Comparison of ENCODE assay signal across 25 cellular contexts in the genomic region with DNA sequence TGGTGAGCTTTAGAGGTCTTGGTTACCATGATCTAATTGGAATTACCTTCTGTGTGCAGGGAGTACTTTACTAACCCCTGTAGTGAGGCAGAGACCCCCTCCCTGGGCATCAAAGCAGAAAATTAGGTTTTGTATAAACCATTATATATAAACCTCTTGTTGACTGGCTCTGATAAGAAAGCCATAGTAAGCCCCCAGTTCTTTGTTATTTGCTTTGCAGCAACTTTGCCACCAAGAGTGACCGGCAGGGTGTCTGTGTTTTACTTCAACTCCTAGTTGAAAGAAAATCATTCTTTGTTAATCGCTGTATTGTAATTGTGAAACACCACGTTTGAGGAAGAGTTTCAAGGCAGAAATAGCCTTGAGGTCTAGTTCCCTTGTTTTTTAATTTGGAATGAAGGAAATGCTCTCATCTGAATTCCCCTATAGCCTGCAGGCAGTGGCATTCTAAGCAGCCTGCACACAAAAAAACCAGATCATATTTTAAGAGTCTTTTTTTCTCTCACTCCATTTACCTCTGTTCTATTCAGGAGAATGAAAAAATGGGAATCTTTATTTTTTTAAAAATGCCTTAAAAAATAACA.
DNase-seq lines count a peak whose midpoint lies in the region; ATAC-seq and TF ChIP-seq lines count a peak whose summit lies in the region.
"Had no signal": no experiment of that assay in that cellular context is flagged by ENCODE, and none has a peak within 500 bp of the region (broad histone marks: within the 10 kb centered on the region; RNA-seq: fewer than 3 reads in every experiment).

No MANE protein-coding gene starts in this region.

- 32% methylated on average over 3 of the region's 3 CpGs for WGBS in suprapubic skin

- H3K4me1 Mint-ChIP-seq in neural progenitor cell = peaks cover 32% of the 10 kb centered on the region
- H3K4me1 Mint-ChIP-seq: naive thymus-derived CD8-positive, alpha-beta T cell; T-helper 17 cell had no signal

- peaks cover 2% of the 10 kb centered on the region for H3K36me3 Mint-ChIP-seq in neural progenitor cell
- H3K36me3 Mint-ChIP-seq: activated naive CD4-positive, alpha-beta T cell treated with anti-CD3 and anti-CD28 coated beads, Interleukin-2, amount 50 U/mL, for 72 hours; mesothelial cell of epicardium; naive thymus-derived CD8-positive, alpha-beta T cell had no signal

- no peak for TF ChIP-seq EP300 in suprapubic skin (IDR thresholded peaks at IDR 0.05)

- no peak for TF ChIP-seq POLR2A in suprapubic skin (IDR thresholded peaks at IDR 0.05)

- TF ChIP-seq CTCF in neural progenitor cell (IDR thresholded peaks at IDR 0.05) = peak; percentile 19
- no peak for TF ChIP-seq CTCF in suprapubic skin (IDR thresholded peaks at IDR 0.05)

- H3K9me3 ChIP-seq in neural progenitor cell (ENCODE audit: low read depth) = no peaks in the 10 kb centered on the region
- no peaks in the 10 kb centered on the region for H3K9me3 ChIP-seq in suprapubic skin
- H3K9me3 ChIP-seq: left lung had no signal

- no peak overlapping the region for H3K9ac ChIP-seq in neural progenitor cell
- H3K9ac ChIP-seq: KMS-11, parathyroid adenoma had no signal

- no peak overlapping the region for H2AFZ ChIP-seq in neural progenitor cell (replicated peaks)
- H2AFZ ChIP-seq: parathyroid adenoma had no signal

- peaks cover 7% of the 10 kb centered on the region for H3K9me3 Mint-ChIP-seq in neural progenitor cell
- H3K9me3 Mint-ChIP-seq: activated naive CD4-positive, alpha-beta T cell treated with anti-CD3 and anti-CD28 coated beads, Interleukin-2, amount 50 U/mL, for 72 hours; mesothelial cell of epicardium had no signal

- H4K20me1 ChIP-seq in neural progenitor cell (ENCODE audit: low read depth) = no peaks in the 10 kb centered on the region

- H3K79me2 ChIP-seq in neural progenitor cell (ENCODE audit: low read depth) = no peaks in the 10 kb centered on the region
- H3K79me2 ChIP-seq: parathyroid adenoma had no signal

- H3K27ac Mint-ChIP-seq in neural progenitor cell = no peak overlapping the region
- H3K27ac Mint-ChIP-seq: activated naive CD4-positive, alpha-beta T cell treated with anti-CD3 and anti-CD28 coated beads, Interleukin-2, amount 50 U/mL, for 72 hours; mesothelial cell of epicardium; T-helper 17 cell had no signal

- H3K36me3 ChIP-seq in neural progenitor cell (no peaks in the 10 kb centered on the region), suprapubic skin (no peaks in the 10 kb centered on the region)
- H3K36me3 ChIP-seq: left lung had no signal

- H3K4me1 ChIP-seq in neural progenitor cell = peaks cover 31% of the 10 kb centered on the region
- H3K4me1 ChIP-seq in suprapubic skin = no peaks in the 10 kb centered on the region
- H3K4me1 ChIP-seq: left lung, parathyroid adenoma had no signal

- H3K4me2 ChIP-seq in neural progenitor cell = peak overlapping the region; percentile 42
- H3K4me2 ChIP-seq: KMS-11 had no signal

- H3K4me3 Mint-ChIP-seq in neural progenitor cell = no peak overlapping the region
- H3K4me3 Mint-ChIP-seq: mesothelial cell of epicardium; naive thymus-derived CD8-positive, alpha-beta T cell; T-helper 17 cell had no signal

- H3K27ac ChIP-seq in neural progenitor cell (no peak overlapping the region), suprapubic skin (no peak overlapping the region)
- H3K27ac ChIP-seq: KMS-11, left lung, parathyroid adenoma had no signal

- peaks cover 3% of the 10 kb centered on the region for H3K27me3 Mint-ChIP-seq in neural progenitor cell (ENCODE audit: insufficient read depth, low read depth)

- H3K4me3 ChIP-seq in neural progenitor cell (no peak overlapping the region), suprapubic skin (no peak overlapping the region)
- H3K4me3 ChIP-seq: left lung had no signal

- DNase-seq in ELR (ENCODE audit: low read depth) (peak; percentile 10), NCI-H1048 (lab: John Stamatoyannopoulos, UW) (peak; percentile 25), foreskin melanocyte (peak; percentile 72), neural progenitor cell (ENCODE audit: low spot score) (peak; percentile 71), suprapubic skin (ENCODE audit: low spot score in 2 of 2) (no peak)
- DNase-seq: activated CD4-positive, alpha-beta T cell treated with anti-CD3 and anti-CD28 coated beads for 4 hours; C1 segment of cervical spinal cord; cerebellar nuclear complex; left lung; naive thymus-derived CD8-positive, alpha-beta T cell; NCI-H1092; NCI-H2081; NCI-H345; NCI-H82; stimulated activated CD4-positive, alpha-beta T cell treated with anti-CD3 and anti-CD28 coated beads, Interleukin-15, amount 100 ng/mL, for 24 hours; T-helper 17 cell had no signal

- peaks cover 14% of the 10 kb centered on the region for H3K27me3 ChIP-seq in neural progenitor cell
- H3K27me3 ChIP-seq in suprapubic skin = no peaks in the 10 kb centered on the region
- H3K27me3 ChIP-seq: left lung had no signal

- H3F3A ChIP-seq in neural progenitor cell (ENCODE audit: low read depth) = peaks cover 20% of the 10 kb centered on the region

- ATAC-seq in HG02973 (IDR thresholded peaks at IDR 0.05; ENCODE audit: unreplicated experiment) = no peak
- ATAC-seq in HG02678 (IDR thresholded peaks at IDR 0.05; ENCODE audit: unreplicated experiment) = no peak
- ATAC-seq: activated naive CD4-positive, alpha-beta T cell treated with anti-CD3 and anti-CD28 coated beads, Interleukin-2, amount 50 U/mL, for 72 hours; HCT116; left lung; naive thymus-derived CD8-positive, alpha-beta T cell; Panc1; sciatic nerve; T-helper 17 cell had no signal

Comparison
In these comparisons a context has a peak if more than half of its experiments do, and no peak if none do; other contexts are left out.
1. DNase-seq: peak in ELR (single experiment), NCI-H1048 (single experiment), foreskin melanocyte (single experiment) and neural progenitor cell (single experiment); none in suprapubic skin (0 of 2).